In the genomic region with DNA sequence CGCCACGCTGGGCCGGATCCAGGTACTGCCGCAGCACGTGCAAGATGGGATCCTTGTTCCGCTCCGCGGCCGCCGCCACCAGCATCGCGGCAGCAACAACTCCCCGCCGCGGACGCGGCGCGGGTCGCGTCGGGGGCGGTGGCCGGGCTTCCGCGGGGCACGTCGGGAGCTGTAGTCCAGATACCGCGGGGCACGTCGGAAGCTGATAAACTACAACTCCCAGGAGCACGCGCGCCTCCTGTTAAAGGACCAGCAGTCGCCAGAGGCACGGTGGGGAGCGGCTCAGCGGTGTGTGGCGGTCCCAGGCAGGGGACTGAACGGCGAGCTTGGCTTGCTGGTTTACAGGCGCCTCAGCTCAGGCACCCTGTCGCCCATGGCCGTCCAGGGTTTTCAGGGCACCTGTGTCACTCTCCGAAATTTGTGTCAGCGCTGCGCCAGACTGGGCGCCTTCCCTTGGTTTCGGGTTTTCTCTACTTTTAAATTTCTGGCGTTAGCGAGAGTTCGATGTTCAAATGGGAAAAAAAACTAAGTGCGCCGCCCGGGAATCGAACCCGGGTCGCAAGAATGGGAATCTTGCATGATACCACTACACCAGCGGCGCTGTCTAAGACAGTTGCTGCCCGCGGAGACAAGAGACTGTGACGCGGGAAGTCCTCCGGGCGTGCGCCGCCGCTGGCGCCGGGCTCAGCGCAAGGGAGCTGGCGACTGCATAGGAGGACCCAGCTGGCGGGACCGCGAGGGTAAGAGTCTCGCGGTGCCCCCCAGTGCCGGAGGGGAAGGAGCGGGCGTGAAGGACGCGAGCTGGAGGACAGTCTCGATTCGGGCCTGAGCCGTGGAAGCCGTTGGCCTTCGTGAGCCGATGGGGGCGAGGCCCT, we compare ENCODE assay signal across 1 cellular context.
TF ChIP-seq lines count a peak whose summit lies in the region.

TSS of gene METTL26 (minus strand) at position 100 of the 875 bp plus-strand sequence. CDS start at position 85, 15 bp downstream.

TF ChIP-seq in H1, 55 proteins besides CTCF, POLR2A, EP300 and RAD21:
- no peak for TF ChIP-seq RXRA (IDR thresholded peaks at IDR 0.05; ENCODE audit: insufficient read depth, low read depth, low read length)
- peak; percentile 65 to 73; a peak in 3 of 4 replicates for TF ChIP-seq SIN3A (conservative IDR thresholded peaks at IDR 0.05 in 1 of 2, IDR thresholded peaks at IDR 0.05 in 1 of 2; ENCODE audit: low read depth in 1 of 2, low read length in 2 of 2)
- 0 out of 4 replicates have a peak, but pooled peaks of 1 of the 2 experiments have one; percentile 17 for TF ChIP-seq HDAC2 (IDR thresholded peaks at IDR 0.05; ENCODE audit: borderline replicate concordance in 1 of 2, low read depth in 2 of 2, low read length in 2 of 2)
- TF ChIP-seq RBBP5 (IDR thresholded peaks at IDR 0.05; ENCODE audit: borderline replicate concordance, low read depth, low read length) = peak; percentile 99
- peak; percentile 70 for TF ChIP-seq KDM4A (IDR thresholded peaks at IDR 0.05; ENCODE audit: low read depth, low read length, severe bottlenecking)
- TF ChIP-seq NRF1 (IDR thresholded peaks at IDR 0.05; ENCODE audit: low read depth, low read length) = peak; percentile 33; the same call in 1 of the 2 replicates
- no peak for TF ChIP-seq SP2 (IDR thresholded peaks at IDR 0.05; ENCODE audit: low read length)
- TF ChIP-seq KDM1A (IDR thresholded peaks at IDR 0.05; ENCODE audit: borderline replicate concordance, low read length) = no peak
- no peak for TF ChIP-seq SRF (IDR thresholded peaks at IDR 0.05; ENCODE audit: low read depth, low read length)
- peak; percentile 74 for TF ChIP-seq SAP30 (IDR thresholded peaks at IDR 0.05; ENCODE audit: insufficient read depth, insufficient replicate concordance, low read length)
- TF ChIP-seq POLR2AphosphoS5 (IDR thresholded peaks at IDR 0.05; ENCODE audit: low read depth, low read length) = 0 out of 2 replicates have a peak, but pooled peaks have one; percentile 53
- TF ChIP-seq GTF2F1 (IDR thresholded peaks at IDR 0.05; ENCODE audit: borderline replicate concordance, low read depth, low read length) = 0 out of 2 replicates have a peak, but pooled peaks have one; percentile 43
- peak; percentile 100 for TF ChIP-seq TBP (IDR thresholded peaks at IDR 0.05; ENCODE audit: low read depth, low read length)
- TF ChIP-seq ATF2 (IDR thresholded peaks at IDR 0.05; ENCODE audit: low read length) = no peak; the same call in 1 of the 2 replicates
- TF ChIP-seq TAF1 (IDR thresholded peaks at IDR 0.05; ENCODE audit: low read depth, low read length) = peak; percentile 64
- TF ChIP-seq HDAC6 (IDR thresholded peaks at IDR 0.05; ENCODE audit: low read depth, low read length) = no peak
- peak; percentile 69; the same call in 1 of the 2 replicates for TF ChIP-seq CEBPB (IDR thresholded peaks at IDR 0.05; ENCODE audit: low read depth, low read length)
- peak; percentile 60 for TF ChIP-seq BACH1 (IDR thresholded peaks at IDR 0.05; ENCODE audit: low read length)
- TF ChIP-seq TCF12 (IDR thresholded peaks at IDR 0.05; ENCODE audit: low read depth, low read length) = no peak
- TF ChIP-seq CREB1 (IDR thresholded peaks at IDR 0.05) = peak; percentile 67; the same call in 1 of the 2 replicates
- peak; percentile 81 for TF ChIP-seq SIX5 (IDR thresholded peaks at IDR 0.05; ENCODE audit: low read depth, low read length)
- TF ChIP-seq CHD2 (IDR thresholded peaks at IDR 0.05; ENCODE audit: low read length) = peak; percentile 75; the same call in 1 of the 2 replicates
- peak; percentile 75; the same call in 1 of the 2 replicates for TF ChIP-seq MAFK (IDR thresholded peaks at IDR 0.05; ENCODE audit: low read depth, low read length)
- TF ChIP-seq GABPA (IDR thresholded peaks at IDR 0.05; ENCODE audit: borderline replicate concordance, insufficient read depth, low read length) = peak; percentile 61; the same call in 1 of the 2 replicates
- TF ChIP-seq EGR1 (IDR thresholded peaks at IDR 0.05; ENCODE audit: borderline replicate concordance, low read depth, low read length) = peak; percentile 39; the same call in 1 of the 2 replicates
- peak; percentile 97 for TF ChIP-seq ASH2L (IDR thresholded peaks at IDR 0.05; ENCODE audit: low read length)
- peak; percentile 80; the same call in 1 of the 2 replicates for TF ChIP-seq SP4 (IDR thresholded peaks at IDR 0.05; ENCODE audit: low read length)
- TF ChIP-seq SIRT6 (IDR thresholded peaks at IDR 0.05; ENCODE audit: low read length) = no peak
- peak; percentile 94 for TF ChIP-seq MAX (IDR thresholded peaks at IDR 0.05)
- TF ChIP-seq PHF8 (conservative IDR thresholded peaks at IDR 0.05; ENCODE audit: low read depth, low read length) = peak; percentile 65
- TF ChIP-seq BRCA1 (IDR thresholded peaks at IDR 0.05; ENCODE audit: low read depth, low read length) = no peak
- peak; percentile 37; the same call in 1 of the 2 replicates for TF ChIP-seq TEAD4 (IDR thresholded peaks at IDR 0.05; ENCODE audit: low read depth, low read length)
- TF ChIP-seq TAF7 (optimal IDR thresholded peaks at IDR 0.05; ENCODE audit: borderline replicate concordance, low read depth, low read length) = peak; percentile 61
- TF ChIP-seq ZNF274 (IDR thresholded peaks at IDR 0.05; ENCODE audit: borderline replicate concordance, extremely low read depth, low read length) = no peak
